ENCODE assay signal across 11 cellular contexts in the genomic region with DNA sequence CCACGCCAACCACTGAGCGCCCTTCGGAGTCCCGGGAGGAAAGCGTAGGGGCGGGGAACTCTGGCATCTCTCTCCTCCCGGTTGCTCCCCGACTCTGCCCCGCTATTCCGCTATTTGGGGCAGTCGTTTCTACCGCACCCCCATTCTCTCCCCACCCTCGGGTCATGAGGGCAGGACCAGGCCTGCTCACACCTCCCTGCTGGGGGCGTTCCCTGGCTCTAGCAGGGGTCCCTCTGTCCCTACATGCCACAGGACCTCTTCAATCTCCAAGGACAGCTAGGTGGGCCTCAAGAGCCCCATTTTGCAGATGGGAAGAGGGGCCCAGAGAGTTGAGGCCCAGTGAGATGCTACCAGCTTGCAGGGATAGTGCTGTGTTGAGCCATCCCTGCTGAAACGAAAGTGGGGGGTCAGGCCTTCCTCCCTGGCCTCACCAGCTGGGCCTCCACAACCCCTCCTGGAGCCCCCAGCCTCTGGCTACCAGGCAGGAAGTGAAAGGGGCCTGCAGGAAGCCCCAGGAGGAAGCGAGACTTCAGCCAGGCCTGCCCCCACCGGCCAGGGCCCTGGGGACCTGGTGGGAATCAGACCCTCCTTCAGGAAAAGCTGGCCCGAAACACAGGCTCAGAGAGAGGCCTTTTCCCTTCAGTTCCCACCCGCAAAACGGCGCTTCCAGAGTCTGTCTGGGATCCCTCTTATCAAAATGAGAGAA. TPM values are rescaled to one million over a fixed set of nuclear protein-coding genes. Genes with fewer than 3 reads are reported as not detected.
DNase-seq lines count a peak whose midpoint lies in the region; ATAC-seq and TF ChIP-seq lines count a peak whose summit lies in the region.
"Had no signal": no experiment of that assay in that cellular context is flagged by ENCODE, and none has a peak within 500 bp of the region (broad histone marks: within the 10 kb centered on the region; RNA-seq: fewer than 3 reads in every experiment).

No MANE protein-coding gene starts in this region.

- no peak for TF ChIP-seq POLR2A in esophagus squamous epithelium (IDR thresholded peaks at IDR 0.05)
- no peak for TF ChIP-seq POLR2A in testis (IDR thresholded peaks at IDR 0.05)

- CTCF ChIA-PET in activated CD8-positive, alpha-beta T cell treated with anti-CD3 and anti-CD28 coated beads, Interleukin-2, amount 10 ng/mL, durations not matched to agents 7 days and 5 days (lab: Charles Lee) = no interaction called here
- CTCF ChIA-PET in activated CD8-positive, alpha-beta T cell treated with anti-CD3 and anti-CD28 coated beads for 36 hours (lab: Charles Lee) = no interaction called here

- peak overlapping the region; percentile 24 to 68 (median 51) for H3K4me3 ChIP-seq in esophagus squamous epithelium
- peak overlapping the region; percentile 36 to 38 for H3K4me3 ChIP-seq in testis
- no peak overlapping the region for H3K4me3 ChIP-seq in MG63

- ATAC-seq in activated CD8-positive, alpha-beta T cell treated with anti-CD3 and anti-CD28 coated beads, Interleukin-2, amount 10 ng/mL, durations not matched to agents 7 days and 5 days = no peak
- ATAC-seq in activated CD8-positive, alpha-beta T cell treated with anti-CD3 and anti-CD28 coated beads for 36 hours = no peak
- ATAC-seq in HG03135 (IDR thresholded peaks at IDR 0.05; ENCODE audit: unreplicated experiment) = peak; percentile 24

- no peak for DNase-seq in activated CD8-positive, alpha-beta T cell treated with anti-CD3 and anti-CD28 coated beads, Interleukin-2, amount 10 ng/mL, durations not matched to agents 7 days and 5 days
- DNase-seq in activated CD8-positive, alpha-beta T cell treated with anti-CD3 and anti-CD28 coated beads for 36 hours = no peak
- DNase-seq in esophagus squamous epithelium (lab: John Stamatoyannopoulos, UW) (no peak), testis (no peak), KG1 (lab: John Stamatoyannopoulos, UW) (no peak), MG63 (no peak)
- no peak for DNase-seq in effector CD8-positive, alpha-beta T cell (lab: John Stamatoyannopoulos, UW)
- DNase-seq: NCI-H1694 had no signal

- no peak overlapping the region for H3K27ac Mint-ChIP-seq in activated CD8-positive, alpha-beta T cell treated with anti-CD3 and anti-CD28 coated beads, Interleukin-2, amount 10 ng/mL, durations not matched to agents 7 days and 5 days
- no peak overlapping the region for H3K27ac Mint-ChIP-seq in activated CD8-positive, alpha-beta T cell treated with anti-CD3 and anti-CD28 coated beads for 36 hours

- H3K4me3 Mint-ChIP-seq in activated CD8-positive, alpha-beta T cell treated with anti-CD3 and anti-CD28 coated beads, Interleukin-2, amount 10 ng/mL, durations not matched to agents 7 days and 5 days = peak overlapping the region; percentile 15
- no peak overlapping the region for H3K4me3 Mint-ChIP-seq in activated CD8-positive, alpha-beta T cell treated with anti-CD3 and anti-CD28 coated beads for 36 hours

- POLR2A ChIA-PET in activated CD8-positive, alpha-beta T cell treated with anti-CD3 and anti-CD28 coated beads, Interleukin-2, amount 10 ng/mL, durations not matched to agents 7 days and 5 days (lab: Charles Lee) = interaction anchor here (1.1 kb wide), 1 partner anchor 11 kb away, joined by 6 read pairs; no protein-coding TSS in a partner anchor
- POLR2A ChIA-PET in activated CD8-positive, alpha-beta T cell treated with anti-CD3 and anti-CD28 coated beads for 36 hours (lab: Charles Lee) = interaction anchor here (1.0 to 11.9 kb wide), 2 partner anchors 17 to 98 kb away, joined by 3 to 134 read pairs; no protein-coding TSS in a partner anchor

- H3K4me1 ChIP-seq in esophagus squamous epithelium = peaks cover 17 to 34% (median 21%) of the 10 kb centered on the region in 3 donors
- H3K4me1 ChIP-seq in testis = peaks cover 7% of the 10 kb centered on the region

- no peaks in the 10 kb centered on the region for H3K36me3 ChIP-seq in esophagus squamous epithelium
- H3K36me3 ChIP-seq in testis (ENCODE audit: low read depth, missing control alignments) = no peaks in the 10 kb centered on the region
- H3K36me3 ChIP-seq in MG63 = no peaks in the 10 kb centered on the region
- H3K36me3 ChIP-seq: cardiac muscle cell had no signal

- peaks cover 26% of the 10 kb centered on the region for H3K4me1 Mint-ChIP-seq in activated CD8-positive, alpha-beta T cell treated with anti-CD3 and anti-CD28 coated beads, Interleukin-2, amount 10 ng/mL, durations not matched to agents 7 days and 5 days (ENCODE audit: low read depth)
- peaks cover 17% of the 10 kb centered on the region for H3K4me1 Mint-ChIP-seq in activated CD8-positive, alpha-beta T cell treated with anti-CD3 and anti-CD28 coated beads for 36 hours (ENCODE audit: low read depth)

- TF ChIP-seq CTCF in activated CD8-positive, alpha-beta T cell treated with anti-CD3 and anti-CD28 coated beads for 36 hours (IDR thresholded peaks at IDR 0.05) = no peak
- TF ChIP-seq CTCF in esophagus squamous epithelium (IDR thresholded peaks at IDR 0.05) (no peak), testis (IDR thresholded peaks at IDR 0.05) (no peak)

- H3K36me3 Mint-ChIP-seq in activated CD8-positive, alpha-beta T cell treated with anti-CD3 and anti-CD28 coated beads, Interleukin-2, amount 10 ng/mL, durations not matched to agents 7 days and 5 days (ENCODE audit: low read depth) = no peaks in the 10 kb centered on the region
- no peaks in the 10 kb centered on the region for H3K36me3 Mint-ChIP-seq in activated CD8-positive, alpha-beta T cell treated with anti-CD3 and anti-CD28 coated beads for 36 hours (ENCODE audit: low read depth)

- H3K27me3 ChIP-seq in esophagus squamous epithelium (peaks cover 2 to 56% (median 9%) of the 10 kb centered on the region in 4 donors), testis (no peaks in the 10 kb centered on the region), MG63 (peaks cover 8% of the 10 kb centered on the region)

- H3K9me3 Mint-ChIP-seq in activated CD8-positive, alpha-beta T cell treated with anti-CD3 and anti-CD28 coated beads, Interleukin-2, amount 10 ng/mL, durations not matched to agents 7 days and 5 days (ENCODE audit: insufficient read depth) = no peaks in the 10 kb centered on the region
- H3K9me3 Mint-ChIP-seq in activated CD8-positive, alpha-beta T cell treated with anti-CD3 and anti-CD28 coated beads for 36 hours = no peaks in the 10 kb centered on the region

- H3K27ac ChIP-seq in esophagus squamous epithelium (peak overlapping the region in 1 of 4 donors; percentile 30), testis (no peak overlapping the region)
- H3K27ac ChIP-seq: cardiac muscle cell had no signal

- intact Hi-C loops in activated CD8-positive, alpha-beta T cell treated with anti-CD3 and anti-CD28 coated beads for 36 hours (cut with micrococcal nuclease) = no loop called here
- intact Hi-C loops in esophagus squamous epithelium (cut with DNase I) = no loop called here
- intact Hi-C loops in testis (cut with DNase I; ENCODE audit: low total_unique reads) = no loop called here

- no peaks in the 10 kb centered on the region for H3K9me3 ChIP-seq in esophagus squamous epithelium
- no peaks in the 10 kb centered on the region for H3K9me3 ChIP-seq in testis
- no peaks in the 10 kb centered on the region for H3K9me3 ChIP-seq in MG63

- H3K27me3 Mint-ChIP-seq in activated CD8-positive, alpha-beta T cell treated with anti-CD3 and anti-CD28 coated beads, Interleukin-2, amount 10 ng/mL, durations not matched to agents 7 days and 5 days (ENCODE audit: low read depth) = peaks cover 28% of the 10 kb centered on the region
- peaks cover 19% of the 10 kb centered on the region for H3K27me3 Mint-ChIP-seq in activated CD8-positive, alpha-beta T cell treated with anti-CD3 and anti-CD28 coated beads for 36 hours

- WGBS in esophagus squamous epithelium, 2 donors = 23 to 87% methylated on average over 4 to 13 of the region's 21 CpGs
- WGBS in testis, 2 donors = 37 to 49% methylated on average over 7 to 21 of the region's 21 CpGs

RNA-seq across cellular contexts. Expression of a gene that starts 5.5 kb away (rescaled TPM):
- total RNA-seq in activated CD8-positive, alpha-beta T cell treated with anti-CD3 and anti-CD28 coated beads, Interleukin-2, amount 10 ng/mL, durations not matched to agents 7 days and 5 days = not detected
- 1 to 10 TPM; 2.3 to 2.7 TPM for total RNA-seq in activated CD8-positive, alpha-beta T cell treated with anti-CD3 and anti-CD28 coated beads for 36 hours
- total RNA-seq in esophagus squamous epithelium (not detected), testis (1 to 10 TPM; 1.3 to 1.4 TPM)
- not detected for polyA plus RNA-seq in testis (ENCODE audit: insufficient read depth, low read depth, low replicate concordance)
- total RNA-seq in MG63 (2014; rRNA removed; shearing (Covaris generic); ENCODE audit: low replicate concordance) = not detected in 2 replicates
- total RNA-seq: cardiac muscle cell had no signal
- polyA plus RNA-seq: AG04450, cardiac muscle cell had no signal

RNA-seq across cellular contexts. Expression of a gene that starts 6.2 kb away (rescaled TPM):
- total RNA-seq in activated CD8-positive, alpha-beta T cell treated with anti-CD3 and anti-CD28 coated beads, Interleukin-2, amount 10 ng/mL, durations not matched to agents 7 days and 5 days = 1 to 10 TPM; 1.2 to 1.6 TPM
- 1 to 10 TPM; 4.0 TPM for total RNA-seq in activated CD8-positive, alpha-beta T cell treated with anti-CD3 and anti-CD28 coated beads for 36 hours
- total RNA-seq in esophagus squamous epithelium (1 to 10 TPM in 1 of 4 donors, under 1 TPM in 3; 0.19 to 1.9 (median 0.32) TPM), testis (1 to 10 TPM in 1 of 2 donors, under 1 TPM in 1; 0.56 to 1.9 TPM)
- polyA plus RNA-seq in testis (ENCODE audit: insufficient read depth, low read depth, low replicate concordance) = 0.69 TPM
- total RNA-seq in MG63 (2014; rRNA removed; shearing (Covaris generic); ENCODE audit: low replicate concordance) = not detected in 2 replicates

RNA-seq across cellular contexts. Expression of a gene that starts 26.5 kb away (rescaled TPM):
- total RNA-seq in activated CD8-positive, alpha-beta T cell treated with anti-CD3 and anti-CD28 coated beads, Interleukin-2, amount 10 ng/mL, durations not matched to agents 7 days and 5 days = 10 to 100 TPM; 83.6 to 83.8 TPM
- total RNA-seq in activated CD8-positive, alpha-beta T cell treated with anti-CD3 and anti-CD28 coated beads for 36 hours = 10 to 100 TPM; 62.5 to 63.1 TPM
- total RNA-seq in esophagus squamous epithelium (10 to 100 TPM in 2 of 4 donors, 1 to 10 TPM in 2; 6.9 to 12.6 (median 10.5) TPM), testis (10 to 100 TPM; 15.5 to 28.2 TPM)
- 15.7 TPM for polyA plus RNA-seq in testis (ENCODE audit: insufficient read depth, low read depth, low replicate concordance)
- total RNA-seq in MG63 (2014; rRNA removed; shearing (Covaris generic); ENCODE audit: low replicate concordance) = 23.6 and 60.6 TPM in 2 replicates

RNA-seq across cellular contexts. Expression of a gene that starts 48.8 kb away (rescaled TPM):
- total RNA-seq in activated CD8-positive, alpha-beta T cell treated with anti-CD3 and anti-CD28 coated beads, Interleukin-2, amount 10 ng/mL, durations not matched to agents 7 days and 5 days = under 1 TPM; 0.21 to 0.37 TPM
- under 1 TPM; 0.20 to 0.36 TPM for total RNA-seq in activated CD8-positive, alpha-beta T cell treated with anti-CD3 and anti-CD28 coated beads for 36 hours
- 1 to 10 TPM in 1 of 4 donors, under 1 TPM in 3; 0.04 to 1.1 (median 0.34) TPM for total RNA-seq in esophagus squamous epithelium
- total RNA-seq in testis = 1 to 10 TPM; 1.6 to 2.2 TPM
- polyA plus RNA-seq in testis (ENCODE audit: insufficient read depth, low read depth, low replicate concordance) = 2.4 TPM
- total RNA-seq in MG63 (2014; rRNA removed; shearing (Covaris generic); ENCODE audit: low replicate concordance) = 0.43 and 3.5 TPM in 2 replicates
